In the genomic region with DNA sequence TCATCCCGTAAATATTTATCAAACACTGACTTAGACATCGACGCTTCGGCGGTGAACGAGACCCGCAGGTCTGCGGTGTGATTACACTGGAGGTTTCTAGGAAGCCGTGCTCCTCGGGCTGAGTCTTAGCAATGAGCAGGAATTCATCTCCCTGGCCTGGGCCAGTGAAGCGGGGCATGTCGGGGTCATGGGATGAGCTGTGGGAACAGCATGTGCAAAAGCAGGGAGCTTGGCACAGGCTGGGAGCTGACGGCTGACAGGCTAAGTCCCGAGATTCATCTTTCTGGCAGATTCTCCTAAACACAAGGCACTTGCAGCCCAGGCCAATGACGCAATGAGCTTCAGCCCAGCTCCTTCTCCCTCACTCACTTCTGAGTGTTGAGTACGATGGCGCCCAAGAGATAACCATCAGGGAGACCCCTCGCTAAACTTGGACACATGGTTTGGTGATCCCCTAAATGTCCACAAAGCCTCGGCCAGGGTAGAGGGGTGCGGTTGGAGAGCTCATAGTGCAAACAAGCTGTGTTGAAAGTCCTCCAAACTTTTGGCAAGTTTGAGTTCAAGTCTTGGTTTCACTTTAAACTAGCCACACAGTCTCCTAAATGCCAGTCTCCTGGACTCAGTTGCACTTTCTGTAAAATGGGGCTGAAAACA, we compare ENCODE assay signal across 1 cellular context.
TF ChIP-seq lines count a peak whose summit lies in the region.

No MANE protein-coding gene starts in this region.

TF ChIP-seq in K562, 482 proteins besides CTCF, POLR2A, EP300 and RAD21 (continued from another document):
- TF ChIP-seq GABPA (tag; conservative IDR thresholded peaks at IDR 0.05; ENCODE audit: low read depth) = no peak
- peak; percentile 14 for TF ChIP-seq CBX2 (IDR thresholded peaks at IDR 0.05; ENCODE audit: insufficient read depth, low read length, poor library complexity, severe bottlenecking)
- no peak for TF ChIP-seq ZNF780A (CRISPR knock-in tag; IDR thresholded peaks at IDR 0.05)
- peak; percentile 84 for TF ChIP-seq CEBPG (CRISPR knock-in tag; IDR thresholded peaks at IDR 0.05)
- TF ChIP-seq CEBPG (tag; conservative IDR thresholded peaks at IDR 0.05 in 1 of 2, IDR thresholded peaks at IDR 0.05 in 1 of 2) = peak; percentile 87 to 88
- TF ChIP-seq ZFP36 (IDR thresholded peaks at IDR 0.05; ENCODE audit: low read depth, low read length, partially characterized antibody) = peak; percentile 19
- no peak for TF ChIP-seq ZFP30 (CRISPR knock-in tag; IDR thresholded peaks at IDR 0.05; ENCODE audit: borderline replicate concordance)
- TF ChIP-seq RNF2 (IDR thresholded peaks at IDR 0.05) = no peak
- TF ChIP-seq TFAM (CRISPR knock-in tag; conservative IDR thresholded peaks at IDR 0.05) = no peak
- TF ChIP-seq NR1H2 (CRISPR knock-in tag; IDR thresholded peaks at IDR 0.05) = 0 out of 2 replicates have a peak, but pooled peaks have one; percentile 42
- TF ChIP-seq ATF1 (CRISPR knock-in tag; IDR thresholded peaks at IDR 0.05) = no peak
- 0 out of 2 replicates have a peak, but pooled peaks have one; percentile 27 for TF ChIP-seq ATF1 (tag; IDR thresholded peaks at IDR 0.05)
- no peak for TF ChIP-seq CBFB (CRISPR knock-in tag; IDR thresholded peaks at IDR 0.05)
- TF ChIP-seq CEBPB (tag; IDR thresholded peaks at IDR 0.05) = peak; percentile 84
- TF ChIP-seq SRSF1 (IDR thresholded peaks at IDR 0.05; ENCODE audit: low read depth, low read length) = no peak
- TF ChIP-seq, protein P1, sequence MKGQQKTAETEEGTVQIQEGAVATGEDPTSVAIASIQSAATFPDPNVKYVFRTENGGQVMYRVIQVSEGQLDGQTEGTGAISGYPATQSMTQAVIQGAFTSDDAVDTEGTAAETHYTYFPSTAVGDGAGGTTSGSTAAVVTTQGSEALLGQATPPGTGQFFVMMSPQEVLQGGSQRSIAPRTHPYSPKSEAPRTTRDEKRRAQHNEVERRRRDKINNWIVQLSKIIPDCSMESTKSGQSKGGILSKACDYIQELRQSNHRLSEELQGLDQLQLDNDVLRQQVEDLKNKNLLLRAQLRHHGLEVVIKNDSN (CRISPR knock-in tag; IDR thresholded peaks at IDR 0.05) = 0 out of 2 replicates have a peak, but pooled peaks have one; percentile 10
- TF ChIP-seq TCF3 (CRISPR knock-in tag; IDR thresholded peaks at IDR 0.05) = no peak
- TF ChIP-seq RBM25 (IDR thresholded peaks at IDR 0.05; ENCODE audit: low read depth, low read length, severe bottlenecking) = peak; percentile 63
- no peak for TF ChIP-seq WHSC1 (IDR thresholded peaks at IDR 0.05; ENCODE audit: low read length)
- 0 out of 2 replicates have a peak, but pooled peaks have one; percentile 24 for TF ChIP-seq GATA2 (CRISPR knock-in tag; IDR thresholded peaks at IDR 0.05)
- no peak for TF ChIP-seq YBX1 (IDR thresholded peaks at IDR 0.05)
- no peak for TF ChIP-seq MXI1 (IDR thresholded peaks at IDR 0.05; ENCODE audit: low read depth, low read length)
- no peak for TF ChIP-seq XRCC4 (IDR thresholded peaks at IDR 0.05; ENCODE audit: extremely low read depth, insufficient read depth, insufficient read length)
- TF ChIP-seq ELF1 (tag; IDR thresholded peaks at IDR 0.05) = no peak
- TF ChIP-seq FOS (IDR thresholded peaks at IDR 0.05; ENCODE audit: extremely low read depth, insufficient read length) = no peak
- TF ChIP-seq HMG20B (CRISPR knock-in tag; IDR thresholded peaks at IDR 0.05) = no peak
- no peak for TF ChIP-seq ZNF354B (CRISPR knock-in tag; IDR thresholded peaks at IDR 0.05)
- TF ChIP-seq FOXA3 (CRISPR knock-in tag; conservative IDR thresholded peaks at IDR 0.05 in 1 of 2, IDR thresholded peaks at IDR 0.05 in 1 of 2) = 0 out of 4 replicates have a peak, but pooled peaks of 1 of the 2 experiments have one; percentile 26
- peak; percentile 71 for TF ChIP-seq ATF7 (IDR thresholded peaks at IDR 0.05)
- TF ChIP-seq, protein P2, sequence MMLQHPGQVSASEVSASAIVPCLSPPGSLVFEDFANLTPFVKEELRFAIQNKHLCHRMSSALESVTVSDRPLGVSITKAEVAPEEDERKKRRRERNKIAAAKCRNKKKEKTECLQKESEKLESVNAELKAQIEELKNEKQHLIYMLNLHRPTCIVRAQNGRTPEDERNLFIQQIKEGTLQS (IDR thresholded peaks at IDR 0.05) = peak; percentile 85
- TF ChIP-seq, protein P2 (CRISPR knock-in tag; conservative IDR thresholded peaks at IDR 0.05) = no peak
- TF ChIP-seq, protein P3, sequence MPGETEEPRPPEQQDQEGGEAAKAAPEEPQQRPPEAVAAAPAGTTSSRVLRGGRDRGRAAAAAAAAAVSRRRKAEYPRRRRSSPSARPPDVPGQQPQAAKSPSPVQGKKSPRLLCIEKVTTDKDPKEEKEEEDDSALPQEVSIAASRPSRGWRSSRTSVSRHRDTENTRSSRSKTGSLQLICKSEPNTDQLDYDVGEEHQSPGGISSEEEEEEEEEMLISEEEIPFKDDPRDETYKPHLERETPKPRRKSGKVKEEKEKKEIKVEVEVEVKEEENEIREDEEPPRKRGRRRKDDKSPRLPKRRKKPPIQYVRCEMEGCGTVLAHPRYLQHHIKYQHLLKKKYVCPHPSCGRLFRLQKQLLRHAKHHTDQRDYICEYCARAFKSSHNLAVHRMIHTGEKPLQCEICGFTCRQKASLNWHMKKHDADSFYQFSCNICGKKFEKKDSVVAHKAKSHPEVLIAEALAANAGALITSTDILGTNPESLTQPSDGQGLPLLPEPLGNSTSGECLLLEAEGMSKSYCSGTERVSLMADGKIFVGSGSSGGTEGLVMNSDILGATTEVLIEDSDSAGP (CRISPR knock-in tag; IDR thresholded peaks at IDR 0.05) = no peak
- no peak for TF ChIP-seq MTF1 (CRISPR knock-in tag; IDR thresholded peaks at IDR 0.05; ENCODE audit: borderline replicate concordance)
- TF ChIP-seq MCM5 (IDR thresholded peaks at IDR 0.05; ENCODE audit: low read depth) = no peak
